8 cellular contexts compared by ENCODE assay signal in the genomic region with DNA sequence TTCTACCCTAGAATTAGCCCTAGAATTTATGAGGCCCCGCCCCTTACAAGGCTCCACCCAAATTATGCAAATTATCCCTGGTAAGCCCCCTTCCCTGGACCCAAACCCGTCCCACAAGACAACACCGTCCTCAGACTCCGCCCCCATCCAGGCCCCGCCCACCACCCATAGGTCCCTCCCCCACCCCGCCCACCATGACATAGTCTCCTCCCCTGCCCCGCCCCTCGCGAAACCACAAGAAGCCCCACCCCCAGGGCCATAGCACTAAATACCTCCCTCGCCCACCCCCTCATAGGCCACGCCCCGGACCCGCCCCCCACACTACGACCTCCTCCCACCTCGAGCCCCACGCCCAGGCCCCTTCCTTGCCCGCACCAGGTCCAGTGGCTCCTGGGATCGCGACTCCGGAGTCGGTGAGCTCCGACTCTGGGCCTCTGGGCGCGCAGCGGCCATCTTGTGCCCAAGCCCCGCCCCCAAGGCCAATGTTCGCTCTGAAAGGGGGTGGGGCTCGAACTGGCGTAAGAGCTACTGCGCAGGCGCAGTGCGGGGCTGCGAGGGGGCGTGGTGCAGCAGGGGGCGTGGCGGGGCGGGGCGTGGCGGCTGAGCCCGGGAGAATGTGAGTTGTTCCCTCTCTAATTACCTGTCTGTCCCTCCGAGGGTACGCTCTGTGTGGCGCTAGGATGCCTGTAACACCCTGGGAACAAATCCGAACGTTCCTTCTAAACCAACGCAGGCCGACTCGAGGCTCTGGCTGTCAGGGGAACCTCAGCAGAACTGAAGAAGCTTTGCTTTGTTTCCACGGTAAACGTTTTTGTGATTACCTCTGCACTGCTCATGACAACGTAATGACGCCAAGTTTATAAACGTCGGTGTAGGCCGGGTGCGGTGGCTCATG. TPM values are rescaled to one million over a fixed set of nuclear protein-coding genes. Genes with fewer than 3 reads are reported as not detected.
DNase-seq lines count a peak whose midpoint lies in the region; ATAC-seq and TF ChIP-seq lines count a peak whose summit lies in the region.

A gene with protein sequence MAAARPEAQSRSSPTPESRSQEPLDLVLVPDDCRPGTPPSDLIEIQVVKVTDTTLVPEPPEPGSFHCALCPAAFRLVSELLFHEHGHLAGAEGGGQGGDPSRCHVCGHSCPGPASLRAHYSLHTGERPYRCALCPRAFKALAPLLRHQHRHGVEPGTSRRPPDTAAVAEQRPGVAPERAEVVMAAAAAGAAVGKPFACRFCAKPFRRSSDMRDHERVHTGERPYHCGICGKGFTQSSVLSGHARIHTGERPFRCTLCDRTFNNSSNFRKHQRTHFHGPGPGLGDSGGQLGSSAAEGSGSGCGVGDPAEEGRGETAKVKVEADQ (minus strand): TSS at position 458 of the 895 bp plus-strand sequence. CDS start 5 bp downstream, at position 453.

- H3K9me3 Mint-ChIP-seq in nephron = no peaks in the 10 kb centered on the region

- H3K27ac ChIP-seq in RWPE1 = peak within 1 kb of the TSS; percentile 87

- H3K4me3 ChIP-seq in BJ (ENCODE audit: low read depth, low read length) (peak within 1 kb of the TSS; percentile 82), MG63 (peak within 1 kb of the TSS; percentile 58), fibroblast of the aortic adventitia (ENCODE audit: low read depth, low read length) (peak within 1 kb of the TSS; percentile 76)

- peaks cover 18% of the 10 kb centered on the region for H3K4me1 Mint-ChIP-seq in nephron

- H3K27me3 ChIP-seq in BJ (ENCODE audit: control insufficient read depth, insufficient read depth, low read length) = no peaks in the 10 kb centered on the region
- no peaks in the 10 kb centered on the region for H3K27me3 ChIP-seq in MG63

- peak; percentile 65 for ATAC-seq in GM21423 (IDR thresholded peaks at IDR 0.05; ENCODE audit: unreplicated experiment)

- DNase-seq in BJ (ENCODE audit: low read depth) (no peak), MG63 (peak; percentile 86), RWPE1 (ENCODE audit: low spot score) (peak; percentile 95), fibroblast of the aortic adventitia (ENCODE audit: low read depth) (peak; percentile 94)
- DNase-seq in activated effector memory CD4-positive, alpha-beta T cell treated with anti-CD3 and anti-CD28 coated beads, Interleukin-2, amount 50 U/mL, for 16 hours = peak; percentile 97
- peak; percentile 85 to 97 (median 94) for DNase-seq in stimulated activated naive CD4-positive, alpha-beta T cell (lab: John Stamatoyannopoulos, UW)

- CTCF ChIA-PET in BJ (lab: Yijun Ruan, JAX) (interaction anchor here (0.8 to 5.7 kb wide), 7 partner anchors 9 to 464 kb away, joined by 3 to 30 read pairs (median 5); a partner anchor contains a TSS), RWPE1 (lab: Yijun Ruan, JAX) (interaction anchor here (0.5 to 0.6 kb wide), 2 partner anchors 14 to 18 kb away, joined by 4 read pairs; no protein-coding TSS in a partner anchor)

- no peaks in the 10 kb centered on the region for H3K27me3 Mint-ChIP-seq in nephron (ENCODE audit: low read depth)

- H3K27ac Mint-ChIP-seq in nephron = peak within 1 kb of the TSS; percentile 96 to 99 (median 98)

- peaks cover 6% of the 10 kb centered on the region for H3K36me3 ChIP-seq in BJ (ENCODE audit: control insufficient read depth, insufficient read depth, low read length)
- peaks cover 6% of the 10 kb centered on the region for H3K36me3 ChIP-seq in MG63

- POLR2A ChIA-PET in BJ (lab: Charles Lee) (interaction anchor here (0.6 kb wide), 2 partner anchors 53 to 394 kb away, joined by 5 to 9 read pairs; no protein-coding TSS in a partner anchor), RWPE1 (lab: Yijun Ruan, JAX; ENCODE audit: low non-redundant PET) (interaction anchor here (0.6 to 1.0 kb wide), 6 partner anchors 12 to 148 kb away, joined by 3 to 4 read pairs (median 3); a partner anchor contains a TSS)

- H3K36me3 Mint-ChIP-seq in nephron (ENCODE audit: low read depth) = peaks cover 16% of the 10 kb centered on the region

- peak within 1 kb of the TSS; percentile 91 to 94 (median 93) for H3K4me3 Mint-ChIP-seq in nephron

- TF ChIP-seq CTCF in BJ (IDR thresholded peaks at IDR 0.05; ENCODE audit: insufficient read depth, low read depth, low read length) = no peak
- TF ChIP-seq CTCF in RWPE1 (conservative IDR thresholded peaks at IDR 0.05; ENCODE audit: low read depth) = no peak
- TF ChIP-seq CTCF in fibroblast of the aortic adventitia (IDR thresholded peaks at IDR 0.05; ENCODE audit: insufficient read depth, low read length) = no peak
- no peak for TF ChIP-seq CTCF in nephron (IDR thresholded peaks at IDR 0.05; ENCODE audit: unreplicated experiment in 3 of 3)

- H3K9me3 ChIP-seq in MG63 = no peaks in the 10 kb centered on the region

RNA-seq across cellular contexts. Expression of the gene that starts here (rescaled TPM):
- 2.9 and 4.5 TPM in 2 replicates for polyA plus RNA-seq in BJ (2011; rRNA removed)
- 2.9 and 4.0 TPM in 2 replicates for polyA minus RNA-seq in BJ (2011; rRNA and poly(A)+ RNA removed)
- total RNA-seq in MG63 (2014; rRNA removed; shearing (Covaris generic); ENCODE audit: low replicate concordance) = 9.0 and 12.6 TPM in 2 replicates
- total RNA-seq in fibroblast of the aortic adventitia (ENCODE audit: low replicate concordance) = 2.8 and 4.8 TPM in 2 replicates
